26 cellular contexts compared by ENCODE assay signal in genomic region chr19:28404462-28404861, GRCh38.
"Had no signal": no experiment of that assay in that cellular context is flagged by ENCODE, and none has a peak within 500 bp of the region (broad histone marks: within the 10 kb centered on the region; RNA-seq: fewer than 3 reads in every experiment).

No MANE protein-coding gene starts in this region.

- H2AFZ ChIP-seq: parathyroid adenoma had no signal

- DNase-seq: cortex of kidney; effector memory CD8-positive, alpha-beta T cell; erythroblast; esophagus squamous epithelium; hypothalamus; immature natural killer cell; islet precursor cell; left colon; left ventricle myocardium superior; lower lobe of right lung; mucosa of descending colon; naive B cell; stimulated activated CD4-positive, alpha-beta T cell treated with anti-CD3 and anti-CD28 coated beads, Interleukin-12 subunit alpha, Interleukin-12 subunit beta, amount 100 ng/mL, for 4 hours; stimulated activated CD4-positive, alpha-beta T cell treated with anti-CD3 and anti-CD28 coated beads, Interleukin-1b, Interleukin-23, amount 100 ng/mL, for 48 hours; stimulated activated CD4-positive, alpha-beta T cell treated with anti-CD3 and anti-CD28 coated beads, Interleukin-4, amount 100 ng/mL, for 1 hour; stimulated activated CD8-positive, alpha-beta memory T cell treated with anti-CD3 and anti-CD28 coated beads, Interleukin-4, amount 100 ng/mL, for 48 hours; stimulated activated naive CD4-positive, alpha-beta T cell; stimulated activated naive CD8-positive, alpha-beta T cell treated with anti-CD3 and anti-CD28 coated beads, Interleukin-15, amount 100 ng/mL, for 72 hours; thyroid gland; trophoblast cell had no signal

- H3K4me2 ChIP-seq: neural progenitor cell, smooth muscle cell had no signal

- H3K79me2 ChIP-seq: parathyroid adenoma had no signal

- H3K27ac ChIP-seq: esophagus squamous epithelium, lower lobe of right lung, neural progenitor cell, parathyroid adenoma, right atrium auricular region, suprapubic skin, thyroid gland, vagina had no signal

- H3K4me1 ChIP-seq: esophagus squamous epithelium, lower lobe of right lung, parathyroid adenoma, right atrium auricular region, suprapubic skin, thyroid gland, vagina had no signal

- H3K9me3 ChIP-seq: lower lobe of right lung, mucosa of descending colon, right atrium auricular region, suprapubic skin, thyroid gland, vagina had no signal

- H3K36me3 ChIP-seq: esophagus squamous epithelium, lower lobe of right lung, neural progenitor cell, right atrium auricular region, suprapubic skin, thyroid gland, vagina had no signal

- H3K27me3 ChIP-seq: neural progenitor cell, right atrium auricular region, thyroid gland, vagina had no signal

- H3K9ac ChIP-seq: neural progenitor cell, parathyroid adenoma had no signal

- H3K4me3 ChIP-seq: esophagus squamous epithelium, lower lobe of right lung, mucosa of descending colon, neural progenitor cell, right atrium auricular region, smooth muscle cell, suprapubic skin, thyroid gland, vagina had no signal
